Comparison of ENCODE assay signal across 1 cellular context in the genomic region with DNA sequence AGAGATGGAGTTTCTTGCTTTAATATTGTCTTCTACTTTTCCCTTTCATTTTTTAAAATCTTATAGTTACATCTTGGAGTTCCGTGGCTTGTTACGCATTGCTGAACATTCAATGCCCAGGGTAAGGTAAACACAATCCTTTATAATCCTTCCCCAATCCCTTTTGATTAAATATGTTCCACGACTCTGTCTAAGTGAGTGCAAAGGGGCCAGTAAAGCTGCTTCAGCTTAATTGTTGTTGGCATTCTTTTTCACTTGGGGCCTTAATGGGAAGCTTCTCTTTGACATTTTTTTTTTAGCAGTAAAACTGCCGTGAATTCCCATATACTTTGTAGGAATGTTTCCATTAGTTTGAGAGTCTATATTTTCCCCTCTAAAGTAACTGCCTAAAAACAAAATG.
TF ChIP-seq lines count a peak whose summit lies in the region.

No MANE protein-coding gene starts in this region.

TF ChIP-seq in GM23338, 12 proteins besides CTCF, POLR2A, EP300 and RAD21 (continued from another document):
- TF ChIP-seq, protein P1, sequence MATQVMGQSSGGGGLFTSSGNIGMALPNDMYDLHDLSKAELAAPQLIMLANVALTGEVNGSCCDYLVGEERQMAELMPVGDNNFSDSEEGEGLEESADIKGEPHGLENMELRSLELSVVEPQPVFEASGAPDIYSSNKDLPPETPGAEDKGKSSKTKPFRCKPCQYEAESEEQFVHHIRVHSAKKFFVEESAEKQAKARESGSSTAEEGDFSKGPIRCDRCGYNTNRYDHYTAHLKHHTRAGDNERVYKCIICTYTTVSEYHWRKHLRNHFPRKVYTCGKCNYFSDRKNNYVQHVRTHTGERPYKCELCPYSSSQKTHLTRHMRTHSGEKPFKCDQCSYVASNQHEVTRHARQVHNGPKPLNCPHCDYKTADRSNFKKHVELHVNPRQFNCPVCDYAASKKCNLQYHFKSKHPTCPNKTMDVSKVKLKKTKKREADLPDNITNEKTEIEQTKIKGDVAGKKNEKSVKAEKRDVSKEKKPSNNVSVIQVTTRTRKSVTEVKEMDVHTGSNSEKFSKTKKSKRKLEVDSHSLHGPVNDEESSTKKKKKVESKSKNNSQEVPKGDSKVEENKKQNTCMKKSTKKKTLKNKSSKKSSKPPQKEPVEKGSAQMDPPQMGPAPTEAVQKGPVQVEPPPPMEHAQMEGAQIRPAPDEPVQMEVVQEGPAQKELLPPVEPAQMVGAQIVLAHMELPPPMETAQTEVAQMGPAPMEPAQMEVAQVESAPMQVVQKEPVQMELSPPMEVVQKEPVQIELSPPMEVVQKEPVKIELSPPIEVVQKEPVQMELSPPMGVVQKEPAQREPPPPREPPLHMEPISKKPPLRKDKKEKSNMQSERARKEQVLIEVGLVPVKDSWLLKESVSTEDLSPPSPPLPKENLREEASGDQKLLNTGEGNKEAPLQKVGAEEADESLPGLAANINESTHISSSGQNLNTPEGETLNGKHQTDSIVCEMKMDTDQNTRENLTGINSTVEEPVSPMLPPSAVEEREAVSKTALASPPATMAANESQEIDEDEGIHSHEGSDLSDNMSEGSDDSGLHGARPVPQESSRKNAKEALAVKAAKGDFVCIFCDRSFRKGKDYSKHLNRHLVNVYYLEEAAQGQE (IDR thresholded peaks at IDR 0.05; ENCODE audit: unreplicated experiment) = no peak
- TF ChIP-seq STAT1 (IDR thresholded peaks at IDR 0.05; ENCODE audit: unreplicated experiment) (no peak), EZH2phosphoT487 (IDR thresholded peaks at IDR 0.05; ENCODE audit: unreplicated experiment) (no peak), ZNF114 (CRISPR knock-in tag; IDR thresholded peaks at IDR 0.05) (no peak), POLR2AphosphoS5 (IDR thresholded peaks at IDR 0.05; ENCODE audit: low read depth) (no peak), JUNB (IDR thresholded peaks at IDR 0.05; ENCODE audit: unreplicated experiment) (no peak), CREB1 (CRISPR knock-in tag; IDR thresholded peaks at IDR 0.05; ENCODE audit: low read depth) (no peak), EZH2 (IDR thresholded peaks at IDR 0.05; ENCODE audit: low read depth, unreplicated experiment) (no peak), ZNF462 (CRISPR knock-in tag; IDR thresholded peaks at IDR 0.05) (no peak)
